ENCODE assay signal across 8 cellular contexts in the genomic region with DNA sequence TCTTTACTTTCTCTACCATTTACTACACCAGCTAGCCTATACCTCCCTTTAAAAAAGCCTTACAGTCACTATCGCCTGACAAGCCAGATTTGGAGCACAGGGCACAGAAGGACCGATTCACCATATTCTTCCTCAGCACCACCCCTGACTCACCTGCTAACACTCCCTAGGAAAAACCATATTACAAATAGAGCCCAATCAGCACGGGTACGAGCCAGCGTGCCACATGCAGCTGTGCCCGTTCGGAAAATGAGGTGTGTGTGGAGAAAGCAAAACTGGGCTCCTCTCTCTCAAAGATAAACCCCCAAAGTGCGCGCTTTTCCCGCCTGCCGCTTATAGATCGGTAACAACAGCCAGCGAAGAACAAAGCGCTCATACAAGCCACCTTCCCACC. TPM values are rescaled to one million over a fixed set of nuclear protein-coding genes. Genes with fewer than 3 reads are reported as not detected.
A peak's percentile ranks its signal among the peaks of the same experiment; 100 is the strongest.
DNase-seq lines count a peak whose midpoint lies in the region; ATAC-seq and TF ChIP-seq lines count a peak whose summit lies in the region.

No MANE protein-coding gene starts in this region.

- H3K36me3 ChIP-seq in HAP-1 (replicated peaks), result peaks cover 58% of the 10 kb centered on the region
- peaks cover 33% of the 10 kb centered on the region for H3K36me3 ChIP-seq in iPS-15b (ENCODE audit: control insufficient read depth, insufficient read depth, low read length)

- intact Hi-C loops in activated T-helper 1 cell treated with anti-CD3 and anti-CD28 coated beads, Interleukin-12 subunit alpha, Interleukin-12 subunit beta, Interleukin-2, Interleukin-4 antibody, amounts not matched to agents 30 ng/mL and 10 ng/mL and 1 ng/mL, durations not matched to agents 14 hours and 24 hours and 36 hours (cut with micrococcal nuclease), result loop anchor here (2.0 to 5.0 kb wide), 3 partner anchors 21 to 179 kb away; no protein-coding TSS in a partner anchor

- ATAC-seq in HG03139 (IDR thresholded peaks at IDR 0.05; ENCODE audit: unreplicated experiment), result no peak

- in situ Hi-C loops in HAP-1 (cut with MboI; ENCODE audit: low sequenced_read_pairs), result loop anchor here (5.0 kb wide), 1 partner anchor 36 kb away; no protein-coding TSS in a partner anchor

- H3K27me3 Mint-ChIP-seq in activated T-helper 1 cell treated with anti-CD3 and anti-CD28 coated beads, Interleukin-12 subunit alpha, Interleukin-12 subunit beta, Interleukin-2, Interleukin-4 antibody, amounts not matched to agents 30 ng/mL and 10 ng/mL and 1 ng/mL, durations not matched to agents 14 hours and 24 hours and 36 hours (ENCODE audit: insufficient read depth), result no peaks in the 10 kb centered on the region

- peaks cover 56% of the 10 kb centered on the region for H3K4me1 Mint-ChIP-seq in activated T-helper 1 cell treated with anti-CD3 and anti-CD28 coated beads, Interleukin-12 subunit alpha, Interleukin-12 subunit beta, Interleukin-2, Interleukin-4 antibody, amounts not matched to agents 30 ng/mL and 10 ng/mL and 1 ng/mL, durations not matched to agents 14 hours and 24 hours and 36 hours (ENCODE audit: low read depth)

- TF ChIP-seq CTCF in 22Rv1 (IDR thresholded peaks at IDR 0.05), result no peak

- H3K9me3 ChIP-seq in HAP-1, result 0 out of 2 replicates have a peak, but pooled peaks cover 3% of the 10 kb centered on the region
- H3K9me3 ChIP-seq in iPS-15b (ENCODE audit: control insufficient read depth, insufficient read depth, low read length), result no peaks in the 10 kb centered on the region

- H3K4me3 ChIP-seq in HAP-1 (peak overlapping the region; percentile 99), iPS-15b (ENCODE audit: low read depth, low read length) (peak overlapping the region; percentile 98)

- DNase-seq in HAP-1 (ENCODE audit: low spot score in 2 of 2) (no peak), DMS79 treated with DMSO at 0.1 percent for 48 hours (lab: John Stamatoyannopoulos, UW) (no peak), cerebellar cortex (ENCODE audit: low spot score) (no peak)
- DNase-seq in activated T-helper 1 cell treated with anti-CD3 and anti-CD28 coated beads, Interleukin-12 subunit alpha, Interleukin-12 subunit beta, Interleukin-2, Interleukin-4 antibody, amounts not matched to agents 30 ng/mL and 10 ng/mL and 1 ng/mL, durations not matched to agents 14 hours and 24 hours and 36 hours (ENCODE audit: low spot score), result no peak
- peak; percentile 0 to 4 for DNase-seq in stimulated activated CD8-positive, alpha-beta memory T cell treated with anti-CD3 and anti-CD28 coated beads, Interleukin-4, amount 100 ng/mL, for 4 hours (ENCODE audit: low read depth in 2 of 2, low spot score in 1 of 2)

- no peaks in the 10 kb centered on the region for H3K9me3 Mint-ChIP-seq in activated T-helper 1 cell treated with anti-CD3 and anti-CD28 coated beads, Interleukin-12 subunit alpha, Interleukin-12 subunit beta, Interleukin-2, Interleukin-4 antibody, amounts not matched to agents 30 ng/mL and 10 ng/mL and 1 ng/mL, durations not matched to agents 14 hours and 24 hours and 36 hours

- peak overlapping the region; percentile 99 for H3K27ac ChIP-seq in 22Rv1

- H3K9ac ChIP-seq in iPS-15b (ENCODE audit: low read depth, low read length), result peak overlapping the region; percentile 100

- H3K27me3 ChIP-seq in HAP-1 (ENCODE audit: low read depth), result no peaks in the 10 kb centered on the region; the same call in 1 of the 2 replicates
- H3K27me3 ChIP-seq in iPS-15b (ENCODE audit: control insufficient read depth, insufficient read depth, low read length), result no peaks in the 10 kb centered on the region

- H3K27ac Mint-ChIP-seq in activated T-helper 1 cell treated with anti-CD3 and anti-CD28 coated beads, Interleukin-12 subunit alpha, Interleukin-12 subunit beta, Interleukin-2, Interleukin-4 antibody, amounts not matched to agents 30 ng/mL and 10 ng/mL and 1 ng/mL, durations not matched to agents 14 hours and 24 hours and 36 hours, result peak overlapping the region; percentile 82

- H3K4me1 ChIP-seq in HAP-1 (peaks cover 38% of the 10 kb centered on the region), iPS-15b (ENCODE audit: control insufficient read depth, insufficient read depth, low read length) (peaks cover 17% of the 10 kb centered on the region)

- H3K36me3 Mint-ChIP-seq in activated T-helper 1 cell treated with anti-CD3 and anti-CD28 coated beads, Interleukin-12 subunit alpha, Interleukin-12 subunit beta, Interleukin-2, Interleukin-4 antibody, amounts not matched to agents 30 ng/mL and 10 ng/mL and 1 ng/mL, durations not matched to agents 14 hours and 24 hours and 36 hours (ENCODE audit: low read depth), result peaks cover 42% of the 10 kb centered on the region

- peak overlapping the region; percentile 92 for H3K4me3 Mint-ChIP-seq in activated T-helper 1 cell treated with anti-CD3 and anti-CD28 coated beads, Interleukin-12 subunit alpha, Interleukin-12 subunit beta, Interleukin-2, Interleukin-4 antibody, amounts not matched to agents 30 ng/mL and 10 ng/mL and 1 ng/mL, durations not matched to agents 14 hours and 24 hours and 36 hours

RNA-seq across cellular contexts. Expression of a gene that starts 1.2 kb away (rescaled TPM):
- 207 and 217 TPM in 2 replicates for total RNA-seq in activated T-helper 1 cell treated with anti-CD3 and anti-CD28 coated beads, Interleukin-12 subunit alpha, Interleukin-12 subunit beta, Interleukin-2, Interleukin-4 antibody, amounts not matched to agents 30 ng/mL and 10 ng/mL and 1 ng/mL, durations not matched to agents 14 hours and 24 hours and 36 hours

RNA-seq across cellular contexts. Expression of a gene that starts 47.9 kb away (rescaled TPM):
- 49.5 and 51.0 TPM in 2 replicates for total RNA-seq in activated T-helper 1 cell treated with anti-CD3 and anti-CD28 coated beads, Interleukin-12 subunit alpha, Interleukin-12 subunit beta, Interleukin-2, Interleukin-4 antibody, amounts not matched to agents 30 ng/mL and 10 ng/mL and 1 ng/mL, durations not matched to agents 14 hours and 24 hours and 36 hours

Comparison
In these comparisons a context has a peak if more than half of its experiments do, and no peak if none do; other contexts are left out.
1. DNase-seq: peak in stimulated activated CD8-positive, alpha-beta memory T cell treated with anti-CD3 and anti-CD28 coated beads, Interleukin-4, amount 100 ng/mL, for 4 hours (2 of 2); none in HAP-1 (0 of 2), activated T-helper 1 cell treated with anti-CD3 and anti-CD28 coated beads, Interleukin-12 subunit alpha, Interleukin-12 subunit beta, Interleukin-2, Interleukin-4 antibody, amounts not matched to agents 30 ng/mL and 10 ng/mL and 1 ng/mL, durations not matched to agents 14 hours and 24 hours and 36 hours (single experiment), DMS79 treated with DMSO at 0.1 percent for 48 hours (single experiment) and cerebellar cortex (single experiment).